2 cellular contexts compared by ENCODE assay signal in the genomic region with DNA sequence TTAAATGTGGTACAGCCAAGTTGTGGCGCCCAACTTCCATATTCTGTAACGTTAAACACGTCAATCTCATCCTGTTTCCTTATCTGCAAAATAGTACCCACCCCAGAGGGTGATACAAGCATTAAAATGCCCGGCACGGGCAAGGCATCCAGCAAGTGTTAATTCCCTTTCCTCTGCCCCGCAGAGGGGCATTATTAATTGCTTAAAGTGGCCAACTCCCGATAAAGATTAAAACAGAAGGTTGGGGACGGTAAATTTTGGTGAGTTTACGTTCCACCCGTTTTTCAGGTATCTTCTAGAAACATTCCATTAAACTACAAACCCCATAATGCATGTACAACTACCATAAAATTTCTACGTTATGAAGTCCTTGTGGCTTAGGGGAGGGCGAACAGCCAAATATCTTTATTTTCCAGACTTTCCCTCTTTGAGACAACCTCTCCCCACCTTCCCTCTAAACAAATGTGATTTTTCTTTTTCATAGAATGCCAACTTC.
TF ChIP-seq lines count a peak whose summit lies in the region.

No MANE protein-coding gene starts in this region.

TF ChIP-seq in GM23338, 12 proteins besides CTCF, POLR2A, EP300 and RAD21 (continues in another document):
- TF ChIP-seq, protein P1, sequence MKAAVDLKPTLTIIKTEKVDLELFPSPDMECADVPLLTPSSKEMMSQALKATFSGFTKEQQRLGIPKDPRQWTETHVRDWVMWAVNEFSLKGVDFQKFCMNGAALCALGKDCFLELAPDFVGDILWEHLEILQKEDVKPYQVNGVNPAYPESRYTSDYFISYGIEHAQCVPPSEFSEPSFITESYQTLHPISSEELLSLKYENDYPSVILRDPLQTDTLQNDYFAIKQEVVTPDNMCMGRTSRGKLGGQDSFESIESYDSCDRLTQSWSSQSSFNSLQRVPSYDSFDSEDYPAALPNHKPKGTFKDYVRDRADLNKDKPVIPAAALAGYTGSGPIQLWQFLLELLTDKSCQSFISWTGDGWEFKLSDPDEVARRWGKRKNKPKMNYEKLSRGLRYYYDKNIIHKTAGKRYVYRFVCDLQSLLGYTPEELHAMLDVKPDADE (IDR thresholded peaks at IDR 0.05): no peak
- TF ChIP-seq STAT1 (IDR thresholded peaks at IDR 0.05; ENCODE audit: unreplicated experiment): no peak
- no peak for TF ChIP-seq JUNB (IDR thresholded peaks at IDR 0.05; ENCODE audit: unreplicated experiment)
- TF ChIP-seq POLR2AphosphoS5 (IDR thresholded peaks at IDR 0.05; ENCODE audit: low read depth): no peak
- no peak for TF ChIP-seq ZNF331 (CRISPR knock-in tag; IDR thresholded peaks at IDR 0.05; ENCODE audit: low read depth)
- TF ChIP-seq CREB1 (CRISPR knock-in tag; IDR thresholded peaks at IDR 0.05; ENCODE audit: low read depth): no peak
- TF ChIP-seq EZH2phosphoT487 (IDR thresholded peaks at IDR 0.05; ENCODE audit: unreplicated experiment): no peak
- TF ChIP-seq ZNF462 (CRISPR knock-in tag; IDR thresholded peaks at IDR 0.05): no peak
- TF ChIP-seq, protein P2, sequence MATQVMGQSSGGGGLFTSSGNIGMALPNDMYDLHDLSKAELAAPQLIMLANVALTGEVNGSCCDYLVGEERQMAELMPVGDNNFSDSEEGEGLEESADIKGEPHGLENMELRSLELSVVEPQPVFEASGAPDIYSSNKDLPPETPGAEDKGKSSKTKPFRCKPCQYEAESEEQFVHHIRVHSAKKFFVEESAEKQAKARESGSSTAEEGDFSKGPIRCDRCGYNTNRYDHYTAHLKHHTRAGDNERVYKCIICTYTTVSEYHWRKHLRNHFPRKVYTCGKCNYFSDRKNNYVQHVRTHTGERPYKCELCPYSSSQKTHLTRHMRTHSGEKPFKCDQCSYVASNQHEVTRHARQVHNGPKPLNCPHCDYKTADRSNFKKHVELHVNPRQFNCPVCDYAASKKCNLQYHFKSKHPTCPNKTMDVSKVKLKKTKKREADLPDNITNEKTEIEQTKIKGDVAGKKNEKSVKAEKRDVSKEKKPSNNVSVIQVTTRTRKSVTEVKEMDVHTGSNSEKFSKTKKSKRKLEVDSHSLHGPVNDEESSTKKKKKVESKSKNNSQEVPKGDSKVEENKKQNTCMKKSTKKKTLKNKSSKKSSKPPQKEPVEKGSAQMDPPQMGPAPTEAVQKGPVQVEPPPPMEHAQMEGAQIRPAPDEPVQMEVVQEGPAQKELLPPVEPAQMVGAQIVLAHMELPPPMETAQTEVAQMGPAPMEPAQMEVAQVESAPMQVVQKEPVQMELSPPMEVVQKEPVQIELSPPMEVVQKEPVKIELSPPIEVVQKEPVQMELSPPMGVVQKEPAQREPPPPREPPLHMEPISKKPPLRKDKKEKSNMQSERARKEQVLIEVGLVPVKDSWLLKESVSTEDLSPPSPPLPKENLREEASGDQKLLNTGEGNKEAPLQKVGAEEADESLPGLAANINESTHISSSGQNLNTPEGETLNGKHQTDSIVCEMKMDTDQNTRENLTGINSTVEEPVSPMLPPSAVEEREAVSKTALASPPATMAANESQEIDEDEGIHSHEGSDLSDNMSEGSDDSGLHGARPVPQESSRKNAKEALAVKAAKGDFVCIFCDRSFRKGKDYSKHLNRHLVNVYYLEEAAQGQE (IDR thresholded peaks at IDR 0.05; ENCODE audit: unreplicated experiment): no peak

TF ChIP-seq in H1, 55 proteins besides CTCF, POLR2A, EP300 and RAD21:
- TF ChIP-seq SIX5 (IDR thresholded peaks at IDR 0.05; ENCODE audit: low read depth, low read length) (no peak), ATF2 (IDR thresholded peaks at IDR 0.05; ENCODE audit: low read length) (no peak; the same call in 1 of the 2 replicates)
